Comparison of ENCODE assay signal across 19 cellular contexts in genomic region chr3:177571271-177571972, GRCh38.
DNase-seq lines count a peak whose midpoint lies in the region; ATAC-seq and TF ChIP-seq lines count a peak whose summit lies in the region.
"Had no signal": no experiment of that assay in that cellular context is flagged by ENCODE, and none has a peak within 500 bp of the region (broad histone marks: within the 10 kb centered on the region; RNA-seq: fewer than 3 reads in every experiment).

No MANE protein-coding gene starts in this region.

- intact Hi-C loops in Panc1 (cut with micrococcal nuclease; ENCODE audit: unreplicated experiment) (no loop called here), left lung (cut with DNase I) (no loop called here)
- intact Hi-C loops in activated T-helper 1 cell treated with anti-CD3 and anti-CD28 coated beads, Interleukin-12 subunit alpha, Interleukin-12 subunit beta, Interleukin-2, Interleukin-4 antibody, amounts not matched to agents 30 ng/mL and 10 ng/mL and 1 ng/mL, durations not matched to agents 14 hours and 24 hours and 36 hours (cut with micrococcal nuclease) = no loop called here

- H3K4me2 ChIP-seq in BLaER1 treated with 17β-estradiol and CSF1 and Interleukin-3, amounts not matched to agents 10 nM and 100 nM = peak overlapping the region in 10 of 11 experiments; percentile 43 to 75 (median 61); a peak in 13 of 22 replicates

- POLR2A ChIA-PET in Panc1 (lab: Charles Lee) = no interaction called here

- H3K4me1 Mint-ChIP-seq in activated T-helper 1 cell treated with anti-CD3 and anti-CD28 coated beads, Interleukin-12 subunit alpha, Interleukin-12 subunit beta, Interleukin-2, Interleukin-4 antibody, amounts not matched to agents 30 ng/mL and 10 ng/mL and 1 ng/mL, durations not matched to agents 14 hours and 24 hours and 36 hours (ENCODE audit: low read depth) = no peaks in the 10 kb centered on the region

- H3K4me3 ChIP-seq in BLaER1 treated with 17β-estradiol and CSF1 and Interleukin-3, amounts not matched to agents 10 nM and 100 nM = no peak overlapping the region
- H3K4me3 ChIP-seq in Panc1 (ENCODE audit: low read depth in 2 of 2, low read length in 2 of 2) = no peak overlapping the region
- no peak overlapping the region for H3K4me3 ChIP-seq in left lung
- H3K4me3 ChIP-seq in neutrophil (ENCODE audit: low read depth in 1 of 2, low read length in 1 of 2) = no peak overlapping the region
- no peak overlapping the region for H3K4me3 ChIP-seq in BE2C (ENCODE audit: low read depth, low read length)

- H3K4me1 ChIP-seq in BLaER1 treated with 17β-estradiol and CSF1 and Interleukin-3, amounts not matched to agents 10 nM and 100 nM = peaks cover 13 to 43% (median 21%) of the 10 kb centered on the region in 10 experiments
- H3K4me1 ChIP-seq in Panc1 (ENCODE audit: control insufficient read depth, insufficient read depth, low read length) (no peaks in the 10 kb centered on the region), left lung (peaks cover 3 to 26% of the 10 kb centered on the region in 2 donors), neutrophil (ENCODE audit: control insufficient read depth in 1 of 2, insufficient read depth in 1 of 2, low read depth in 1 of 2, low read length in 1 of 2) (peaks cover 20 to 28% of the 10 kb centered on the region in 2 experiments), BE2C (peaks cover 5% of the 10 kb centered on the region; the same call in 1 of the 2 replicates)

- DNase-seq in Panc1 (ENCODE audit: low read depth, low spot score) (no peak), left lung (no peak), BE2C (no peak), AML-193 (lab: John Stamatoyannopoulos, UW) (no peak)
- no peak for DNase-seq in activated CD8-positive, alpha-beta memory T cell treated with anti-CD3 and anti-CD28 coated beads, Interleukin-2, amount 50 U/mL, for 4 hours
- DNase-seq in activated T-helper 1 cell treated with anti-CD3 and anti-CD28 coated beads, Interleukin-12 subunit alpha, Interleukin-12 subunit beta, Interleukin-2, Interleukin-4 antibody, amounts not matched to agents 30 ng/mL and 10 ng/mL and 1 ng/mL, durations not matched to agents 14 hours and 24 hours and 36 hours (ENCODE audit: low spot score) = no peak
- DNase-seq: H9, Kasumi-1, NCI-H1092 treated with DMSO at 0.1 percent for 48 hours, NCI-H146, NCI-H2081, NCI-H510A, NCI-H748 treated with DMSO at 0.1 percent for 48 hours had no signal

- H3K9me3 Mint-ChIP-seq in activated T-helper 1 cell treated with anti-CD3 and anti-CD28 coated beads, Interleukin-12 subunit alpha, Interleukin-12 subunit beta, Interleukin-2, Interleukin-4 antibody, amounts not matched to agents 30 ng/mL and 10 ng/mL and 1 ng/mL, durations not matched to agents 14 hours and 24 hours and 36 hours = peaks cover 3% of the 10 kb centered on the region
- H3K9me3 Mint-ChIP-seq: IgD-negative memory B cell had no signal

- peaks cover 0 to 48% (median 13%) of the 10 kb centered on the region in 11 experiments; a peak in 14 of 22 replicates for H3K9me3 ChIP-seq in BLaER1 treated with 17β-estradiol and CSF1 and Interleukin-3, amounts not matched to agents 10 nM and 100 nM (replicated peaks in 1 of 11)
- H3K9me3 ChIP-seq in Panc1 (ENCODE audit: control insufficient read depth, insufficient read depth, low read depth, low read length) = no peaks in the 10 kb centered on the region
- H3K9me3 ChIP-seq in left lung = no peaks in the 10 kb centered on the region
- H3K9me3 ChIP-seq in neutrophil = no peaks in the 10 kb centered on the region
- no peaks in the 10 kb centered on the region for H3K9me3 ChIP-seq in BE2C

- no peaks in the 10 kb centered on the region for H3K27me3 Mint-ChIP-seq in activated T-helper 1 cell treated with anti-CD3 and anti-CD28 coated beads, Interleukin-12 subunit alpha, Interleukin-12 subunit beta, Interleukin-2, Interleukin-4 antibody, amounts not matched to agents 30 ng/mL and 10 ng/mL and 1 ng/mL, durations not matched to agents 14 hours and 24 hours and 36 hours (ENCODE audit: insufficient read depth)

- ATAC-seq in Panc1 (no peak), left lung (peak; percentile 36)

- CTCF ChIA-PET in Panc1 (lab: Charles Lee) = no interaction called here

- H3K27me3 ChIP-seq in BLaER1 treated with 17β-estradiol and CSF1 and Interleukin-3, amounts not matched to agents 10 nM and 100 nM = no peaks in the 10 kb centered on the region
- H3K27me3 ChIP-seq in Panc1 (ENCODE audit: control insufficient read depth, insufficient read depth, low read length) (no peaks in the 10 kb centered on the region), left lung (no peaks in the 10 kb centered on the region), neutrophil (no peaks in the 10 kb centered on the region), BE2C (no peaks in the 10 kb centered on the region)

- no peaks in the 10 kb centered on the region for H4K20me1 ChIP-seq in BLaER1 treated with 17β-estradiol and CSF1 and Interleukin-3, amounts not matched to agents 10 nM and 100 nM

- H3K36me3 ChIP-seq in BLaER1 treated with 17β-estradiol and CSF1 and Interleukin-3, amounts not matched to agents 10 nM and 100 nM = no peaks in the 10 kb centered on the region
- H3K36me3 ChIP-seq in Panc1 (ENCODE audit: control insufficient read depth, insufficient read depth, low read length) (no peaks in the 10 kb centered on the region), left lung (no peaks in the 10 kb centered on the region), neutrophil (no peaks in the 10 kb centered on the region), BE2C (no peaks in the 10 kb centered on the region)

- no peak overlapping the region for H3K4me3 Mint-ChIP-seq in activated T-helper 1 cell treated with anti-CD3 and anti-CD28 coated beads, Interleukin-12 subunit alpha, Interleukin-12 subunit beta, Interleukin-2, Interleukin-4 antibody, amounts not matched to agents 30 ng/mL and 10 ng/mL and 1 ng/mL, durations not matched to agents 14 hours and 24 hours and 36 hours
- H3K4me3 Mint-ChIP-seq: H9, IgD-negative memory B cell had no signal

- peak overlapping the region in 1 of 11 experiments; percentile 39; a peak in 1 of 22 replicates for H3K27ac ChIP-seq in BLaER1 treated with 17β-estradiol and CSF1 and Interleukin-3, amounts not matched to agents 10 nM and 100 nM
- peak overlapping the region; percentile 20; the same call in 1 of the 2 replicates for H3K27ac ChIP-seq in Panc1 (ENCODE audit: low read length)
- H3K27ac ChIP-seq in left lung = peak overlapping the region in 1 of 2 donors; percentile 53
- peak overlapping the region; percentile 69 for H3K27ac ChIP-seq in neutrophil
- H3K27ac ChIP-seq: HL-60, RWPE1 had no signal

- H3K27ac Mint-ChIP-seq in activated T-helper 1 cell treated with anti-CD3 and anti-CD28 coated beads, Interleukin-12 subunit alpha, Interleukin-12 subunit beta, Interleukin-2, Interleukin-4 antibody, amounts not matched to agents 30 ng/mL and 10 ng/mL and 1 ng/mL, durations not matched to agents 14 hours and 24 hours and 36 hours = no peak overlapping the region

- peaks cover 2% of the 10 kb centered on the region for H3K36me3 Mint-ChIP-seq in activated T-helper 1 cell treated with anti-CD3 and anti-CD28 coated beads, Interleukin-12 subunit alpha, Interleukin-12 subunit beta, Interleukin-2, Interleukin-4 antibody, amounts not matched to agents 30 ng/mL and 10 ng/mL and 1 ng/mL, durations not matched to agents 14 hours and 24 hours and 36 hours (ENCODE audit: low read depth)
- H3K36me3 Mint-ChIP-seq: CD14-positive monocyte had no signal

- H3K9ac ChIP-seq in BLaER1 treated with 17β-estradiol and CSF1 and Interleukin-3, amounts not matched to agents 10 nM and 100 nM = no peak overlapping the region

- TF ChIP-seq CTCF in Panc1 (IDR thresholded peaks at IDR 0.05) (no peak), left lung (IDR thresholded peaks at IDR 0.05) (no peak), neutrophil (IDR thresholded peaks at IDR 0.05) (no peak), BE2C (IDR thresholded peaks at IDR 0.05; ENCODE audit: low read depth, low read length) (no peak)

- in situ Hi-C loops in Panc1 (cut with HindIII; ENCODE audit: low pct_unique_long_range_greater_than_20kb, low sequenced_read_pairs) = no loop called here

- no TSS peak for BruUV-seq in Panc1 (replicated peaks; lab: Mats Ljungman, UMichigan)
